In genomic region chr17:34071891-34072420, GRCh38 we compare ENCODE assay signal across 21 cellular contexts.
"Had no signal": no experiment of that assay in that cellular context is flagged by ENCODE, and none has a peak within 500 bp of the region (broad histone marks: within the 10 kb centered on the region; RNA-seq: fewer than 3 reads in every experiment).

No MANE protein-coding gene starts in this region.

- H3K27ac ChIP-seq: adrenal gland, ascending aorta, brain microvascular endothelial cell, neutrophil, ovary, psoas muscle, right atrium auricular region, upper lobe of left lung had no signal

- ATAC-seq: activated CD4-positive, alpha-beta T cell treated with anti-CD3 and anti-CD28 coated beads for 36 hours; activated T-cell treated with anti-CD3 and anti-CD28 coated beads, Interleukin-2, amount 50 U/mL, for 4 hours; left colon; natural killer cell treated with Interleukin-12 subunit alpha and Interleukin-12 subunit beta and Interleukin-15 and Interleukin-18, amount 100 ng/mL, for 72 hours; psoas muscle had no signal

- DNase-seq: activated B cell treated with CpG ODN at 0.5 μM for 24 hours; activated CD4-positive, alpha-beta T cell treated with anti-CD3 and anti-CD28 coated beads for 36 hours; activated CD4-positive, alpha-beta T cell treated with anti-CD3 and anti-CD28 coated beads, Interleukin-2, amount 50 U/mL, for 48 hours; activated CD8-positive, alpha-beta memory T cell treated with anti-CD3 and anti-CD28 coated beads, Interleukin-2, amount 50 U/mL, for 48 hours; activated naive CD4-positive, alpha-beta T cell; activated T-cell treated with anti-CD3 and anti-CD28 coated beads, Interleukin-2, amount 50 U/mL, for 4 hours; adrenal gland; brain microvascular endothelial cell; caudate nucleus; effector memory CD4-positive, alpha-beta T cell; hippocampal formation; left colon; ovary; psoas muscle; stimulated activated CD4-positive, alpha-beta T cell treated with anti-CD3 and anti-CD28 coated beads, Interleukin-4, amount 100 ng/mL, for 24 hours; stimulated activated naive CD4-positive, alpha-beta T cell treated with Interleukin-2 at 50 U/mL for 16 hours had no signal
